In the genomic region with DNA sequence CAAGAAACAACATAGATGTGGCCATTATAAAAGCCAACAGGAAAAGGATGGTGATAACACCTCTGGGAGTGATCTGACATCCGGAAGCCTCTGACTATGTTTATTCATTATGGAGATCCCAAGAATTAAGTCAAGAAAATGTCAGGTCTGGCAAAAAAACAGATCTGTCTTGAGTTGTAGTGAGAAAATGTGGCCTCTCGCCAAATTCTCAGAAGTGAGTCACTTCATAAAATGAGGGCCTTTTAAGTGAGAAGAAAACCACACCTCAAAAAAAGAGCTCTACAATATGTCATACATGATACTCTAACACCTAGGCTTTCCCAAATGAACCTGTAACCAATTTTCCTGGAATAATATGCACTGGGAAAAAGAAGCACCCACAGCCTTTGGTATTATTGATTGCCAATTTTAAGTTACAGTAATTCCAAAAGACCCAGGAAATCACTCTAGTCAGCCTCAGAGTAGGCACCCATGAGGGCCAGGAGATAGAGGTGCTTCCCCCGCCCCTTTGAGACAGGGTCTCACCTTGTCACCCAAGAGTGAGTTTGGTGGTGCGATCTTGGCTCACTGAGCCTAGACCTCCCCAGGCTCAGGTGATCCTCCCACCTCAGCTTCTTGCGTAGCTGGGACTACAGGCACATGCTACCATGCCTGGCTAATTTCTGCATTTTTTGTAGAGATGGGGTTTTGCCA, we compare ENCODE assay signal across 11 cellular contexts. TPM values are rescaled to one million over a fixed set of nuclear protein-coding genes. Genes with fewer than 3 reads are reported as not detected.
DNase-seq lines count a peak whose midpoint lies in the region; ATAC-seq, FAIRE-seq and TF ChIP-seq lines count a peak whose summit lies in the region.
"Had no signal": no experiment of that assay in that cellular context is flagged by ENCODE, and none has a peak within 500 bp of the region (broad histone marks: within the 10 kb centered on the region; RNA-seq: fewer than 3 reads in every experiment).

No MANE protein-coding gene starts in this region.

- TF ChIP-seq POLR2A in HepG2 (IDR thresholded peaks at IDR 0.05; ENCODE audit: insufficient read depth in 1 of 2, low read depth in 2 of 2, low read length in 2 of 2): no peak

- TF ChIP-seq RAD21 in HepG2 (CRISPR knock-in tag; IDR thresholded peaks at IDR 0.05): no peak

- DNase-seq in activated CD8-positive, alpha-beta memory T cell treated with anti-CD3 and anti-CD28 coated beads for 4 hours (ENCODE audit: low read depth in 2 of 2): peak; percentile 14 to 24
- DNase-seq in activated CD8-positive, alpha-beta memory T cell treated with anti-CD3 and anti-CD28 coated beads for 24 hours: no peak
- peak; percentile 88 for DNase-seq in activated CD8-positive, alpha-beta T cell treated with anti-CD3 and anti-CD28 coated beads for 36 hours
- DNase-seq in fibroblast of lung (ENCODE audit: low read depth in 2 of 2): peak; percentile 44 to 56
- DNase-seq in stimulated activated CD8-positive, alpha-beta memory T cell treated with anti-CD3 and anti-CD28 coated beads, Interleukin-4, amount 100 ng/mL, for 48 hours: peak; percentile 66
- DNase-seq in DMS114 treated with DMSO at 0.1 percent for 48 hours (lab: John Stamatoyannopoulos, UW; ENCODE audit: unreplicated experiment): no peak
- no peak for DNase-seq in HepG2 (ENCODE audit: low spot score)
- DNase-seq in KG1 (lab: John Stamatoyannopoulos, UW): no peak
- DNase-seq: glutamatergic neuron, occipital lobe had no signal

- ATAC-seq in activated CD8-positive, alpha-beta T cell treated with anti-CD3 and anti-CD28 coated beads for 36 hours: peak; percentile 67
- ATAC-seq in HepG2: no peak
- ATAC-seq: A549 had no signal

- H3K36me3 ChIP-seq in fibroblast of lung (ENCODE audit: control insufficient read depth, insufficient read depth, low read length): no peaks in the 10 kb centered on the region
- no peaks in the 10 kb centered on the region for H3K36me3 ChIP-seq in HepG2 (replicated peaks in 1 of 2; ENCODE audit: control insufficient read depth in 1 of 2, insufficient read depth in 2 of 2, low read length in 2 of 2)

- 62% methylated on average over 5 of the region's 5 CpGs for WGBS in HepG2 (ENCODE audit: low lambda C conversion rate)

- FAIRE-seq in HepG2 (lab: Jason Lieb, UNC): no peak
- FAIRE-seq: A549 had no signal

- in situ Hi-C loops in HepG2 (cut with HindIII; ENCODE audit: extremely low pct_ligation_motif_present, low pct_unique_long_range_greater_than_20kb): no loop called here

- POLR2A ChIA-PET in activated CD8-positive, alpha-beta T cell treated with anti-CD3 and anti-CD28 coated beads for 36 hours (lab: Charles Lee): interaction anchor here (0.6 to 3.5 kb wide), 8 partner anchors 13 to 1965 kb away, joined by 3 to 21 read pairs (median 3); partner anchors contain the start of genes CCR5, CCR5AS and CCRL2
- POLR2A ChIA-PET in HepG2 (lab: Yijun Ruan, JAX): no interaction called here

- no peak overlapping the region for H3K4me3 Mint-ChIP-seq in activated CD8-positive, alpha-beta T cell treated with anti-CD3 and anti-CD28 coated beads for 36 hours

- H3K9me3 ChIP-seq in fibroblast of lung (ENCODE audit: control insufficient read depth, insufficient read depth, low read depth, low read length): no peaks in the 10 kb centered on the region
- peaks cover 5% of the 10 kb centered on the region; the same call in 1 of the 2 replicates for H3K9me3 ChIP-seq in HepG2 (ENCODE audit: low read length)
- H3K9me3 ChIP-seq: A549 had no signal

- H3K9ac ChIP-seq in fibroblast of lung (ENCODE audit: insufficient read depth, low read length) (no peak overlapping the region), HepG2 (ENCODE audit: insufficient read depth, low read depth, low read length) (no peak overlapping the region)

- H3K4me1 ChIP-seq in fibroblast of lung (ENCODE audit: control insufficient read depth, extremely low read depth, insufficient read depth, low read length) (no peaks in the 10 kb centered on the region), HepG2 (ENCODE audit: insufficient read depth, low read length) (no peaks in the 10 kb centered on the region)
- H3K4me1 ChIP-seq: A549 had no signal

- H3K4me2 ChIP-seq in fibroblast of lung (ENCODE audit: extremely low read depth, insufficient read depth, low read length): no peak overlapping the region
- no peak overlapping the region for H3K4me2 ChIP-seq in HepG2 (ENCODE audit: low read depth, low read length)
- H3K4me2 ChIP-seq: A549 had no signal

- H3K36me3 Mint-ChIP-seq in activated CD8-positive, alpha-beta T cell treated with anti-CD3 and anti-CD28 coated beads for 36 hours (ENCODE audit: low read depth): peaks cover 20% of the 10 kb centered on the region

- no peaks in the 10 kb centered on the region for H4K20me1 ChIP-seq in fibroblast of lung (ENCODE audit: control insufficient read depth, extremely low read depth, insufficient read depth, low read length)
- H4K20me1 ChIP-seq in HepG2 (ENCODE audit: insufficient read depth, low read length): no peaks in the 10 kb centered on the region

- TF ChIP-seq EP300 in HepG2 (IDR thresholded peaks at IDR 0.05; ENCODE audit: low read depth in 2 of 2, low read length in 2 of 2): no peak
- no peak for TF ChIP-seq EP300 in HepG2 (CRISPR knock-in tag; IDR thresholded peaks at IDR 0.05; ENCODE audit: borderline replicate concordance)

- no TSS peak for BruUV-seq in HepG2 (replicated peaks; lab: Mats Ljungman, UMichigan)

- H3K27ac Mint-ChIP-seq in activated CD8-positive, alpha-beta T cell treated with anti-CD3 and anti-CD28 coated beads for 36 hours: peak overlapping the region; percentile 77

- no peak overlapping the region for H3K27ac ChIP-seq in fibroblast of lung (ENCODE audit: insufficient read depth, low read length)
- H3K27ac ChIP-seq in HepG2 (ENCODE audit: extremely low read length, insufficient read depth, low read length): no peak overlapping the region
- H3K27ac ChIP-seq: A549 had no signal

- peaks cover 16% of the 10 kb centered on the region for H3K9me3 Mint-ChIP-seq in activated CD8-positive, alpha-beta T cell treated with anti-CD3 and anti-CD28 coated beads for 36 hours

- no peaks in the 10 kb centered on the region for H3K79me2 ChIP-seq in fibroblast of lung (ENCODE audit: control insufficient read depth, insufficient read depth, low read length)
- no peaks in the 10 kb centered on the region for H3K79me2 ChIP-seq in HepG2 (ENCODE audit: insufficient read depth, low read length)

- H3K27me3 Mint-ChIP-seq in activated CD8-positive, alpha-beta T cell treated with anti-CD3 and anti-CD28 coated beads for 36 hours: peaks cover 4% of the 10 kb centered on the region

- intact Hi-C loops in activated CD8-positive, alpha-beta T cell treated with anti-CD3 and anti-CD28 coated beads for 36 hours (cut with micrococcal nuclease): loop anchor here (2.0 to 5.0 kb wide), 2 partner anchors 19 to 183 kb away; no protein-coding TSS in a partner anchor
- intact Hi-C loops in HepG2 (cut with micrococcal nuclease; ENCODE audit: unreplicated experiment): no loop called here

- TF ChIP-seq CTCF in activated CD8-positive, alpha-beta T cell treated with anti-CD3 and anti-CD28 coated beads for 36 hours (IDR thresholded peaks at IDR 0.05): no peak
- TF ChIP-seq CTCF in fibroblast of lung (conservative IDR thresholded peaks at IDR 0.05 in 1 of 2, IDR thresholded peaks at IDR 0.05 in 1 of 2; ENCODE audit: low read depth in 1 of 2, low read length in 2 of 2) (no peak), HepG2 (CRISPR knock-in tag; IDR thresholded peaks at IDR 0.05) (no peak)

- no peak overlapping the region for H3K4me3 ChIP-seq in fibroblast of lung (replicated peaks in 1 of 4; ENCODE audit: control extremely low read depth in 1 of 4, insufficient read depth in 1 of 4, low read depth in 3 of 4, low read length in 4 of 4)
- H3K4me3 ChIP-seq in HepG2 (replicated peaks in 1 of 3; ENCODE audit: insufficient read depth in 1 of 3, low read depth in 2 of 3, low read length in 3 of 3): no peak overlapping the region
- H3K4me3 ChIP-seq: A549 had no signal

- H3K4me1 Mint-ChIP-seq in activated CD8-positive, alpha-beta T cell treated with anti-CD3 and anti-CD28 coated beads for 36 hours (ENCODE audit: low read depth): peaks cover 77% of the 10 kb centered on the region

- H3K27me3 ChIP-seq in fibroblast of lung (ENCODE audit: control insufficient read depth, insufficient read depth, low read length) (no peaks in the 10 kb centered on the region), HepG2 (ENCODE audit: control insufficient read depth in 1 of 2, insufficient read depth in 2 of 2, low read length in 2 of 2) (peaks cover 0 to 5% of the 10 kb centered on the region in 2 experiments; a peak in 2 of 5 replicates)

- no peak overlapping the region for H2AFZ ChIP-seq in fibroblast of lung (ENCODE audit: low read length)
- no peak overlapping the region for H2AFZ ChIP-seq in HepG2 (ENCODE audit: low read length)

- CTCF ChIA-PET in activated CD8-positive, alpha-beta T cell treated with anti-CD3 and anti-CD28 coated beads for 36 hours (lab: Charles Lee): interaction anchor here (1.0 to 3.7 kb wide), 8 partner anchors 14 to 183 kb away, joined by 3 to 31 read pairs (median 6); partner anchors contain the start of gene CCR5
- CTCF ChIA-PET in HepG2 (lab: Yijun Ruan, JAX; ENCODE audit: low intra/inter-chr PET ratio, low total read pairs): no interaction called here

RNA-seq across cellular contexts. Expression of gene CCR3, which starts 38.0 kb away (rescaled TPM):
- total RNA-seq in activated CD8-positive, alpha-beta T cell treated with anti-CD3 and anti-CD28 coated beads for 36 hours: not detected
- 0.17 and 0.26 TPM in 2 replicates for total RNA-seq in fibroblast of lung
- polyA plus RNA-seq in fibroblast of lung: 0.03 and 0.16 TPM in 2 replicates
- polyA plus RNA-seq in fibroblast of lung (2012): 0.06 TPM in 1 of 2 replicates, not detected in the other
- not detected in 2 replicates for polyA minus RNA-seq in fibroblast of lung (ENCODE audit: low replicate concordance)
- not detected in 2 replicates for total RNA-seq in HepG2 (2016; rRNA removed; fragmentation: Illumina TruSeq; extraction: Trizol)
- total RNA-seq in HepG2 (2016; cell fraction: cytosol; rRNA removed; fragmentation: Illumina TruSeq; extraction: Trizol; ENCODE audit: low read depth): not detected in 2 replicates
- total RNA-seq in HepG2 (2016; cell fraction: insoluble cytoplasmic fraction; rRNA removed; fragmentation: Illumina TruSeq; extraction: Trizol): not detected in 2 replicates
- not detected in 2 replicates for total RNA-seq in HepG2 (2016; cell fraction: membrane; rRNA removed; fragmentation: Illumina TruSeq; extraction: Trizol)
- not detected in 2 replicates for total RNA-seq in HepG2 (2016; cell fraction: nucleus; rRNA removed; fragmentation: Illumina TruSeq; extraction: Trizol)
- polyA plus RNA-seq in HepG2 (2011; rRNA removed): not detected in 2 replicates
- polyA plus RNA-seq in HepG2 (2011; cell fraction: cytosol; rRNA removed): not detected in 2 replicates
- polyA plus RNA-seq in HepG2 (2011; cell fraction: nucleus; rRNA removed): not detected in 2 replicates
- not detected in 2 replicates for polyA plus RNA-seq in HepG2 (2012)
- not detected in 2 replicates for polyA plus RNA-seq in HepG2 (2016; cell fraction: cytosol; fragmentation: Illumina TruSeq; extraction: Trizol; ENCODE audit: low read depth)
- polyA plus RNA-seq in HepG2 (2016; cell fraction: insoluble cytoplasmic fraction; fragmentation: Illumina TruSeq; extraction: Trizol; ENCODE audit: low read depth): not detected in 2 replicates
- polyA plus RNA-seq in HepG2 (2016; cell fraction: membrane; fragmentation: Illumina TruSeq; extraction: Trizol; ENCODE audit: low read depth): not detected in 2 replicates
- polyA plus RNA-seq in HepG2 (2016; cell fraction: nucleus; fragmentation: Illumina TruSeq; extraction: Trizol; ENCODE audit: insufficient read depth, low read depth): not detected in 2 replicates
- not detected in 2 replicates for polyA minus RNA-seq in HepG2 (2011; rRNA and poly(A)+ RNA removed; ENCODE audit: low replicate concordance)
- not detected in 2 replicates for polyA minus RNA-seq in HepG2 (2011; cell fraction: cytosol; rRNA and poly(A)+ RNA removed)
- polyA minus RNA-seq in HepG2 (2011; cell fraction: nucleus; rRNA and poly(A)+ RNA removed): not detected in 2 replicates
- total RNA-seq: occipital lobe had no signal
- polyA plus RNA-seq: A549 had no signal

Comparison
In these comparisons a context has a peak if more than half of its experiments do, and no peak if none do; other contexts are left out.
1. DNase-seq: peak in activated CD8-positive, alpha-beta memory T cell treated with anti-CD3 and anti-CD28 coated beads for 4 hours (2 of 2), activated CD8-positive, alpha-beta T cell treated with anti-CD3 and anti-CD28 coated beads for 36 hours (single experiment), fibroblast of lung (2 of 2) and stimulated activated CD8-positive, alpha-beta memory T cell treated with anti-CD3 and anti-CD28 coated beads, Interleukin-4, amount 100 ng/mL, for 48 hours (single experiment); none in activated CD8-positive, alpha-beta memory T cell treated with anti-CD3 and anti-CD28 coated beads for 24 hours (single experiment), DMS114 treated with DMSO at 0.1 percent for 48 hours (single experiment), HepG2 (single experiment) and KG1 (single experiment).